Comparison of ENCODE assay signal across 8 cellular contexts in the genomic region with DNA sequence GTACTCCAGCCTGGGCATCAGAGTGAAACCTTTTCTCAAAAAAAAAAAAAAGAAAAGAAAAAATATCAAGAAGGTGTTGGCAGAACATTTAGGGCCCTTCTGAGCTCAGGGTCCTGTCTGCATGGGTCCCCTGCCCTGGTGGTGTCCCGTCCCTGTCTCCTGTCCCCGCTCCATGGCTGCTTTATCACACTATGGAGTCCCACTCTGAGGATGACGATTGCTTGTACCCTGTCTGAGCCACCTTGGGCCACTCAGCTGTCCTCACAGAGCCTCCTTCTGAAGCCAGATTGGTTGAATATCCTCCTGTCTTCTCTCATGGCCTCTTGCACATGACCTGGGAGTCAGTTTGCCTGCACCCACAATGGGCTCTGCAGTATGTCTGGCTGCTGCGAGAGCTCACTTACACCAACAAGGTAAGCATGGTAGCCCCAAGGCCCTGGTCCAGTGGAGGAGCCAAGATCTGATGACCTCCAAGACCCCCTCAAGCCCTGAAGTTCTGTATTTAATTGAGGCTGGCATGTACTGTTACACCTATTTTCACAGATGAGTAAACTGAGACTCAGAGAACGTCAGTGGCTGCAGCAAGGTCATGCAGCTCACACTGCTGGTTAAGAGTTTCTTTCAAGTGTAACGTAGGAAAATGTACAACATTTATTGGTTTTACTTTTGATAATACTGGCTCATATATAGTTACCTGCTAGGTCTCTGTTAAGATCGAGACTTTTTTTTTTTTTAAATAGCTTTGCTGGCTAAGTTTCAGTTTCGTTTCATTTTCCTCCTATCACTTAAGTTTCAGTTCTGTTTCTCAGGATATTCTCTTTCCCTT. TPM values are rescaled to one million over a fixed set of nuclear protein-coding genes. Genes with fewer than 3 reads are reported as not detected.
A peak's percentile ranks its signal among the peaks of the same experiment; 100 is the strongest.
DNase-seq lines count a peak whose midpoint lies in the region; ATAC-seq, FAIRE-seq and TF ChIP-seq lines count a peak whose summit lies in the region.

No MANE protein-coding gene starts in this region.

- H3K27me3 ChIP-seq in OCI-LY1 (ENCODE audit: insufficient read depth, low read length) (no peaks in the 10 kb centered on the region), astrocyte (ENCODE audit: insufficient read depth, low read length) (no peaks in the 10 kb centered on the region), upper lobe of left lung (no peaks in the 10 kb centered on the region)

- FAIRE-seq in astrocyte (lab: Jason Lieb, UNC), result no peak

- TF ChIP-seq CTCF in OCI-LY1 (IDR thresholded peaks at IDR 0.05; ENCODE audit: low read length) (no peak), astrocyte (IDR thresholded peaks at IDR 0.05; ENCODE audit: insufficient read depth, low read depth, low read length) (no peak), upper lobe of left lung (IDR thresholded peaks at IDR 0.05) (no peak)

- peaks cover 9% of the 10 kb centered on the region for H3K4me1 Mint-ChIP-seq in astrocyte (ENCODE audit: low read depth, unreplicated experiment)

- no peak for DNase-seq in astrocyte (ENCODE audit: low read depth)
- DNase-seq in medulla oblongata (ENCODE audit: extremely low spot score), result peak; percentile 45
- no peak for DNase-seq in upper lobe of left lung
- DNase-seq in NCI-H2196 (lab: John Stamatoyannopoulos, UW; ENCODE audit: unreplicated experiment), result no peak
- DNase-seq in NCI-H345 (lab: John Stamatoyannopoulos, UW), result no peak

- H3K9ac ChIP-seq in OCI-LY1 (ENCODE audit: low read length) (peak overlapping the region; percentile 47), astrocyte (ENCODE audit: low read length) (no peak overlapping the region)

- H3K4me3 ChIP-seq in OCI-LY1 (ENCODE audit: low read depth, low read length, poor library complexity, severe bottlenecking) (peak overlapping the region; percentile 48), astrocyte (ENCODE audit: insufficient read depth, low read depth, low read length) (no peak overlapping the region), upper lobe of left lung (peak overlapping the region; percentile 36 to 57 (median 45))

- H3F3A ChIP-seq in OCI-LY1 (ENCODE audit: insufficient read depth, low read length), result no peaks in the 10 kb centered on the region

- no peaks in the 10 kb centered on the region for H3K36me3 ChIP-seq in OCI-LY1 (ENCODE audit: insufficient read depth, low read length)
- no peaks in the 10 kb centered on the region for H3K36me3 ChIP-seq in astrocyte (ENCODE audit: insufficient read depth, low read length)
- H3K36me3 ChIP-seq in upper lobe of left lung, result no peaks in the 10 kb centered on the region

- peak; percentile 92 for ATAC-seq in GM18520 (IDR thresholded peaks at IDR 0.05; ENCODE audit: unreplicated experiment)
- ATAC-seq in HG02852 (IDR thresholded peaks at IDR 0.05; ENCODE audit: unreplicated experiment), result peak; percentile 92
- peak; percentile 19 to 56 for ATAC-seq in upper lobe of left lung (ENCODE audit: low FRiP score in 2 of 2)

- no peaks in the 10 kb centered on the region for H3K27me3 Mint-ChIP-seq in astrocyte (ENCODE audit: low read depth, unreplicated experiment)

- H3K9me3 ChIP-seq in OCI-LY1 (ENCODE audit: low read length) (no peaks in the 10 kb centered on the region), astrocyte (ENCODE audit: insufficient read depth, low read depth, low read length) (no peaks in the 10 kb centered on the region), upper lobe of left lung (no peaks in the 10 kb centered on the region)

- TF ChIP-seq POLR2A in upper lobe of left lung (IDR thresholded peaks at IDR 0.05), result no peak

- H3K4me3 Mint-ChIP-seq in astrocyte (ENCODE audit: unreplicated experiment), result peak overlapping the region; percentile 29

- H3K79me2 ChIP-seq in OCI-LY1 (ENCODE audit: insufficient read depth, low read length) (no peaks in the 10 kb centered on the region), astrocyte (ENCODE audit: insufficient read depth, low read length) (no peaks in the 10 kb centered on the region)

- peak overlapping the region; percentile 99 for H3K27ac Mint-ChIP-seq in astrocyte (ENCODE audit: unreplicated experiment)

- TF ChIP-seq EP300 in upper lobe of left lung (IDR thresholded peaks at IDR 0.05), result no peak

- H2AFZ ChIP-seq in OCI-LY1 (ENCODE audit: low read length), result peak overlapping the region; percentile 48
- H2AFZ ChIP-seq in astrocyte (ENCODE audit: low read depth, low read length), result no peak overlapping the region

- H3K9me2 ChIP-seq in OCI-LY1 (ENCODE audit: low read depth, low read length), result no peaks in the 10 kb centered on the region

- no peaks in the 10 kb centered on the region for H4K20me1 ChIP-seq in OCI-LY1 (ENCODE audit: insufficient read depth, low read length)
- H4K20me1 ChIP-seq in astrocyte (ENCODE audit: insufficient read depth, low read length), result no peaks in the 10 kb centered on the region

- WGBS in upper lobe of left lung, 2 donors, result 47 to 53% methylated on average over 8 of the region's 8 CpGs

- H3K9me3 Mint-ChIP-seq in astrocyte (ENCODE audit: unreplicated experiment), result no peaks in the 10 kb centered on the region

- H3K27ac ChIP-seq in OCI-LY1 (ENCODE audit: low read depth, low read length, poor library complexity, severe bottlenecking) (peak overlapping the region; percentile 65), astrocyte (ENCODE audit: low read depth, low read length) (no peak overlapping the region), upper lobe of left lung (peak overlapping the region; percentile 69 to 84 (median 80))

- H3K4me1 ChIP-seq in OCI-LY1 (ENCODE audit: insufficient read depth, low read length, severe bottlenecking), result peaks cover 18% of the 10 kb centered on the region
- H3K4me1 ChIP-seq in astrocyte (ENCODE audit: insufficient read depth, low read length), result no peaks in the 10 kb centered on the region
- H3K4me1 ChIP-seq in upper lobe of left lung, result peaks cover 5 to 15% (median 5%) of the 10 kb centered on the region in 4 donors

- H3K36me3 Mint-ChIP-seq in astrocyte (ENCODE audit: low read depth, unreplicated experiment), result no peaks in the 10 kb centered on the region

- H3K4me2 ChIP-seq in OCI-LY1 (ENCODE audit: low read length) (peak overlapping the region; percentile 83), astrocyte (ENCODE audit: low read length) (no peak overlapping the region)

RNA-seq across cellular contexts. Expression of gene ZCCHC2, which starts 16.9 kb away (rescaled TPM):
- 14.8 and 16.3 TPM in 2 replicates for total RNA-seq in astrocyte
- 10 to 100 TPM; 29.9 to 60.8 (median 40.6) TPM for total RNA-seq in upper lobe of left lung

Comparison
In these comparisons a context has a peak if more than half of its experiments do, and no peak if none do; other contexts are left out.
1. ATAC-seq: peak in every context shown above with its lines; median percentile 92 in GM18520; 92 in HG02852; 38 in upper lobe of left lung.